1 cellular context compared by ENCODE assay signal in the genomic region with DNA sequence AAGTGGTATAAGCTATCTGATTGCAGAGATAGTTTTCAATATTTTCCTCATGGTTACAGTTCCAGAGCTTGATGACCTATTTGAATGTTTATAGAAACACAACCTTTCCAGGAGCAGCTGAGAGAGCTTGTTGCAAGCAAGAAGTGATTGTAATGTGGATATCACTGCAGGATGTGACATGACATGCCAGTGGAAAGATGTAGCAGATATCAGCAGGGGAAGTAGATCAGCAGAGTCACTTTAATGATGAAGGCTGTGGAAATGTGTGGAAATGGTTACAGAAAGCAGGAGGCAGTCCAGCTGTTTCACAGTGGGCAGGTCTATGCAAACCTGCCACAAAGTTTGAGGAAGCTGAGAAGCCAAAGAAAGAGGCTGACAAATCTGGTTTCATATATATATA.
TF ChIP-seq lines count a peak whose summit lies in the region.

No MANE protein-coding gene starts in this region.

TF ChIP-seq in K562, 482 proteins besides CTCF, POLR2A, EP300 and RAD21 (continued from another document and continues in another):
- TF ChIP-seq, protein P1, sequence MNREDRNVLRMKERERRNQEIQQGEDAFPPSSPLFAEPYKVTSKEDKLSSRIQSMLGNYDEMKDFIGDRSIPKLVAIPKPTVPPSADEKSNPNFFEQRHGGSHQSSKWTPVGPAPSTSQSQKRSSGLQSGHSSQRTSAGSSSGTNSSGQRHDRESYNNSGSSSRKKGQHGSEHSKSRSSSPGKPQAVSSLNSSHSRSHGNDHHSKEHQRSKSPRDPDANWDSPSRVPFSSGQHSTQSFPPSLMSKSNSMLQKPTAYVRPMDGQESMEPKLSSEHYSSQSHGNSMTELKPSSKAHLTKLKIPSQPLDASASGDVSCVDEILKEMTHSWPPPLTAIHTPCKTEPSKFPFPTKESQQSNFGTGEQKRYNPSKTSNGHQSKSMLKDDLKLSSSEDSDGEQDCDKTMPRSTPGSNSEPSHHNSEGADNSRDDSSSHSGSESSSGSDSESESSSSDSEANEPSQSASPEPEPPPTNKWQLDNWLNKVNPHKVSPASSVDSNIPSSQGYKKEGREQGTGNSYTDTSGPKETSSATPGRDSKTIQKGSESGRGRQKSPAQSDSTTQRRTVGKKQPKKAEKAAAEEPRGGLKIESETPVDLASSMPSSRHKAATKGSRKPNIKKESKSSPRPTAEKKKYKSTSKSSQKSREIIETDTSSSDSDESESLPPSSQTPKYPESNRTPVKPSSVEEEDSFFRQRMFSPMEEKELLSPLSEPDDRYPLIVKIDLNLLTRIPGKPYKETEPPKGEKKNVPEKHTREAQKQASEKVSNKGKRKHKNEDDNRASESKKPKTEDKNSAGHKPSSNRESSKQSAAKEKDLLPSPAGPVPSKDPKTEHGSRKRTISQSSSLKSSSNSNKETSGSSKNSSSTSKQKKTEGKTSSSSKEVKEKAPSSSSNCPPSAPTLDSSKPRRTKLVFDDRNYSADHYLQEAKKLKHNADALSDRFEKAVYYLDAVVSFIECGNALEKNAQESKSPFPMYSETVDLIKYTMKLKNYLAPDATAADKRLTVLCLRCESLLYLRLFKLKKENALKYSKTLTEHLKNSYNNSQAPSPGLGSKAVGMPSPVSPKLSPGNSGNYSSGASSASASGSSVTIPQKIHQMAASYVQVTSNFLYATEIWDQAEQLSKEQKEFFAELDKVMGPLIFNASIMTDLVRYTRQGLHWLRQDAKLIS (CRISPR knock-in tag; IDR thresholded peaks at IDR 0.05), result no peak
- TF ChIP-seq ZKSCAN1 (IDR thresholded peaks at IDR 0.05; ENCODE audit: low read depth, low read length) (no peak), FUS (optimal IDR thresholded peaks at IDR 0.05; ENCODE audit: low read depth, low read length) (no peak), C11orf30 (IDR thresholded peaks at IDR 0.05; ENCODE audit: low read depth) (peak; percentile 18; the same call in 1 of the 2 replicates), RAD51 (IDR thresholded peaks at IDR 0.05; ENCODE audit: borderline replicate concordance, low read depth) (no peak), TFAM (CRISPR knock-in tag; conservative IDR thresholded peaks at IDR 0.05) (no peak), YY1 (IDR thresholded peaks at IDR 0.05; ENCODE audit: borderline replicate concordance in 1 of 3, control insufficient read depth in 1 of 3, extremely low read depth in 1 of 3, insufficient read depth in 3 of 3, insufficient read length in 1 of 3, insufficient replicate concordance in 2 of 3, low read depth in 1 of 3, low read length in 2 of 3) (no peak), ZBTB7A (IDR thresholded peaks at IDR 0.05; ENCODE audit: borderline replicate concordance, control insufficient read depth, low read depth, low read length) (no peak), ZEB2 (IDR thresholded peaks at IDR 0.05) (peak; percentile 70), ZNF143 (CRISPR knock-in tag; IDR thresholded peaks at IDR 0.05) (no peak), NRF1 (conservative IDR thresholded peaks at IDR 0.05 in 1 of 2, IDR thresholded peaks at IDR 0.05 in 1 of 2) (no peak), ARNT (IDR thresholded peaks at IDR 0.05) (no peak), POLR2AphosphoS2 (IDR thresholded peaks at IDR 0.05; ENCODE audit: low read length) (no peak), ZKSCAN8 (CRISPR knock-in tag; IDR thresholded peaks at IDR 0.05) (no peak), MITF (IDR thresholded peaks at IDR 0.05) (no peak), SIN3A (IDR thresholded peaks at IDR 0.05; ENCODE audit: borderline replicate concordance in 2 of 2, control insufficient read depth in 1 of 2, low read depth in 2 of 2, low read length in 2 of 2) (no peak), RERE (CRISPR knock-in tag; IDR thresholded peaks at IDR 0.05; ENCODE audit: borderline replicate concordance) (no peak), DPF2 (IDR thresholded peaks at IDR 0.05) (peak; percentile 37; the same call in 1 of the 2 replicates), USF2 (CRISPR knock-in tag; IDR thresholded peaks at IDR 0.05) (no peak), SOX6 (IDR thresholded peaks at IDR 0.05) (peak; percentile 10; the same call in 1 of the 2 replicates), HDAC2 (IDR thresholded peaks at IDR 0.05) (no peak), TBP (optimal IDR thresholded peaks at IDR 0.05; ENCODE audit: low read depth, low read length) (no peak), MXI1 (IDR thresholded peaks at IDR 0.05; ENCODE audit: low read depth, low read length) (no peak), HDAC8 (tag; IDR thresholded peaks at IDR 0.05) (no peak), ZNF316 (IDR thresholded peaks at IDR 0.05) (no peak), EZH2 (IDR thresholded peaks at IDR 0.05; ENCODE audit: borderline replicate concordance, low read depth, low read length) (no peak), ESRRB (CRISPR knock-in tag; IDR thresholded peaks at IDR 0.05; ENCODE audit: borderline replicate concordance) (no peak), ZNF282 (CRISPR knock-in tag; IDR thresholded peaks at IDR 0.05) (no peak), ZZZ3 (IDR thresholded peaks at IDR 0.05) (no peak), GABPA (tag; conservative IDR thresholded peaks at IDR 0.05; ENCODE audit: low read depth) (peak; percentile 69), ZFP1 (CRISPR knock-in tag; IDR thresholded peaks at IDR 0.05) (no peak), ZBTB43 (CRISPR knock-in tag; IDR thresholded peaks at IDR 0.05) (no peak), ZNF75A (CRISPR knock-in tag; IDR thresholded peaks at IDR 0.05) (no peak), DACH1 (IDR thresholded peaks at IDR 0.05; ENCODE audit: partially characterized antibody) (peak; percentile 61), SMARCE1 (IDR thresholded peaks at IDR 0.05) (peak; percentile 49; the same call in 1 of the 2 replicates), CREM (IDR thresholded peaks at IDR 0.05; ENCODE audit: low read depth) (0 out of 2 replicates have a peak, but pooled peaks have one; percentile 16), FOSL1 (tag; conservative IDR thresholded peaks at IDR 0.05) (peak; percentile 44; the same call in 1 of the 2 replicates), ETS2 (tag; IDR thresholded peaks at IDR 0.05; ENCODE audit: borderline replicate concordance, poor library complexity, severe bottlenecking) (no peak), ETV1 (tag; conservative IDR thresholded peaks at IDR 0.05; ENCODE audit: low read depth) (peak; percentile 80), ZFP36 (IDR thresholded peaks at IDR 0.05; ENCODE audit: low read depth, low read length, partially characterized antibody) (no peak), JUN (IDR thresholded peaks at IDR 0.05; ENCODE audit: borderline replicate concordance, low read depth, low read length) (0 out of 2 replicates have a peak, but pooled peaks have one; percentile 15), JUN (CRISPR knock-in tag; IDR thresholded peaks at IDR 0.05; ENCODE audit: borderline replicate concordance) (no peak), HLTF (IDR thresholded peaks at IDR 0.05) (no peak)
